1 cellular context compared by ENCODE assay signal in genomic region chr11:116445108-116446047, GRCh38.
TF ChIP-seq lines count a peak whose summit lies in the region.

No MANE protein-coding gene starts in this region.

TF ChIP-seq in H1, 55 proteins besides CTCF, POLR2A, EP300 and RAD21 (continued from another document):
- TF ChIP-seq JUN (IDR thresholded peaks at IDR 0.05; ENCODE audit: low read depth, low read length) (no peak), POU5F1 (IDR thresholded peaks at IDR 0.05; ENCODE audit: low read depth, low read length) (peak; percentile 84), NRF1 (IDR thresholded peaks at IDR 0.05; ENCODE audit: low read depth, low read length) (no peak), NANOG (IDR thresholded peaks at IDR 0.05; ENCODE audit: insufficient read depth, low read depth, low read length, poor library complexity, severe bottlenecking) (peak; percentile 98), SP2 (IDR thresholded peaks at IDR 0.05; ENCODE audit: low read length) (no peak), MAFK (IDR thresholded peaks at IDR 0.05; ENCODE audit: low read depth, low read length) (no peak), GABPA (IDR thresholded peaks at IDR 0.05; ENCODE audit: borderline replicate concordance, insufficient read depth, low read length) (no peak), TCF12 (IDR thresholded peaks at IDR 0.05; ENCODE audit: low read depth, low read length) (no peak), CHD7 (IDR thresholded peaks at IDR 0.05; ENCODE audit: insufficient replicate concordance, low read length) (peak; percentile 90), CBX5 (IDR thresholded peaks at IDR 0.05; ENCODE audit: low read depth, low read length) (no peak), TAF1 (IDR thresholded peaks at IDR 0.05; ENCODE audit: low read depth, low read length) (no peak), CHD1 (IDR thresholded peaks at IDR 0.05; ENCODE audit: low read depth, low read length) (no peak), RFX5 (IDR thresholded peaks at IDR 0.05; ENCODE audit: borderline replicate concordance, low read depth, low read length) (no peak), TBP (IDR thresholded peaks at IDR 0.05; ENCODE audit: low read depth, low read length) (no peak), ZNF274 (IDR thresholded peaks at IDR 0.05; ENCODE audit: borderline replicate concordance, extremely low read depth, low read length) (no peak), GTF2F1 (IDR thresholded peaks at IDR 0.05; ENCODE audit: borderline replicate concordance, low read depth, low read length) (no peak), CEBPB (IDR thresholded peaks at IDR 0.05; ENCODE audit: low read depth, low read length) (no peak), SIX5 (IDR thresholded peaks at IDR 0.05; ENCODE audit: low read depth, low read length) (peak; percentile 28; the same call in 1 of the 2 replicates), BRCA1 (IDR thresholded peaks at IDR 0.05; ENCODE audit: low read depth, low read length) (no peak), SIN3A (conservative IDR thresholded peaks at IDR 0.05 in 1 of 2, IDR thresholded peaks at IDR 0.05 in 1 of 2; ENCODE audit: low read depth in 1 of 2, low read length in 2 of 2) (no peak), MAX (IDR thresholded peaks at IDR 0.05) (no peak), RXRA (IDR thresholded peaks at IDR 0.05; ENCODE audit: insufficient read depth, low read depth, low read length) (no peak)
